Comparison of ENCODE assay signal across 10 cellular contexts in the genomic region with DNA sequence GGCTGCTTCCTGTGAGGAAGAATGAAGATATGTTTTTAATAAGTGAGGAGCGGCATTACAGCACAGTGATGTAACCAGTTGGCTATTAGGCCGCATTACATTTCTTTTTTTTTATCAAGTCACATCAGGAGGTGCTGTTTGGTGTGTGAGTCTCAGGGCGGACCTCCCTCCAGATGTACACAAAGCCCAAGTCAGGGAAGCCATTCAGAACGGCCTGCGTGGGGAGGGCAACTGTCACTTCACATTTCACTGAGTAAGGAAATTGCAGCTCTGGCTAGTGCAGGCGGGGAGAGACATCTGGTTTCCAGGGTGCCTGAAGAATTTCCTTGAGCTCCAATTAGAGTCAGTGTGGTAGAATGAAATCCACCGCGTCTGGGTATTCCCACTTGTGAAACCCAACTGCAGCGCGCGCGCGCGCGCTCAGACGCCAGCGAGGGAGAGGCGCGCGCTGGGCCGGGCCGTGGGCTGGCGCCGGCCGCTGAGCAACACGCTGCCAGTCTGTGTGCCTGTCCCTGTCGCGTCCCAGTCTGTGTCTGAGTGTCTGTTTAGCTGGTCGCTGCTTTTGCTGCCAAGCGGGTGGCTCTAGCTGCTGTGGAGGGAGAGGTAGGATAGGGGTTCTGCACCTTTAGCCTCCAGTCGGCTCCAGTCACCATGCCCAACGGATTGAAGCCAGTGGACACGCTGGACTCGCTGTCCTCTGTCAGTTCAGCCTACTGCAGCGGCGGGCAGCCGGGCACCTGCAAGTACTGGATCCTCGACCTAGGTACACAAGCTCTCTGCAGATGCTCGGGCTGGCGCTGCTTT.
DNase-seq lines count a peak whose midpoint lies in the region; ATAC-seq and TF ChIP-seq lines count a peak whose summit lies in the region.
"Had no signal": no experiment of that assay in that cellular context is flagged by ENCODE, and none has a peak within 500 bp of the region (broad histone marks: within the 10 kb centered on the region; RNA-seq: fewer than 3 reads in every experiment).

No MANE protein-coding gene starts in this region.

- no peaks in the 10 kb centered on the region for H3K27me3 Mint-ChIP-seq in natural killer cell (ENCODE audit: low read depth in 2 of 2)
- H3K27me3 Mint-ChIP-seq: activated naive CD4-positive, alpha-beta T cell treated with anti-CD3 and anti-CD28 coated beads, Interleukin-2, amount 50 U/mL, for 24 hours had no signal

- peak overlapping the region; percentile 82 for H3K4me3 ChIP-seq in adipocyte (ENCODE audit: low read length)
- H3K4me3 ChIP-seq in heart right ventricle: peak overlapping the region in 9 of 10 donors; percentile 27 to 61 (median 55)
- H3K4me3 ChIP-seq in psoas muscle: peak overlapping the region; percentile 53

- peak; percentile 86 to 95 (median 90) for ATAC-seq in heart right ventricle
- peak; percentile 87 to 97 (median 94) for ATAC-seq in psoas muscle
- no peak for ATAC-seq in natural killer cell
- ATAC-seq in HG02623 (IDR thresholded peaks at IDR 0.05; ENCODE audit: unreplicated experiment): no peak
- no peak for ATAC-seq in GM18498 (IDR thresholded peaks at IDR 0.05; ENCODE audit: unreplicated experiment)

- H3K4me1 ChIP-seq in adipocyte (ENCODE audit: control insufficient read depth, insufficient read depth, low read length): peaks cover 69% of the 10 kb centered on the region
- H3K4me1 ChIP-seq in heart right ventricle: peaks cover 4 to 43% (median 23%) of the 10 kb centered on the region in 9 donors
- H3K4me1 ChIP-seq in psoas muscle: peaks cover 17% of the 10 kb centered on the region

- H3K9ac ChIP-seq in adipocyte (ENCODE audit: low read length): peak overlapping the region; percentile 86
- H3K9ac ChIP-seq: KMS-11 had no signal

- H3K27me3 ChIP-seq in adipocyte (replicated peaks; ENCODE audit: control insufficient read depth, insufficient read depth, low read length) (no peaks in the 10 kb centered on the region), heart right ventricle (no peaks in the 10 kb centered on the region), psoas muscle (ENCODE audit: insufficient read depth in 3 of 3, low read length in 2 of 3) (no peaks in the 10 kb centered on the region)

- peaks cover 0 to 16% of the 10 kb centered on the region in 2 donors for H3K4me1 Mint-ChIP-seq in natural killer cell

- DNase-seq in EH (ENCODE audit: low read depth) (peak; percentile 98), adipocyte (ENCODE audit: low read depth) (peak; percentile 97), heart right ventricle (peak; percentile 62 to 63), psoas muscle (peak; percentile 79 to 80), natural killer cell (no peak)
- DNase-seq in activated T-cell treated with anti-CD3 and anti-CD28 coated beads, Interleukin-2, amount 50 U/mL, for 1 hour: no peak

- H3K9me3 Mint-ChIP-seq in natural killer cell: no peaks in the 10 kb centered on the region
- H3K9me3 Mint-ChIP-seq: activated naive CD4-positive, alpha-beta T cell treated with anti-CD3 and anti-CD28 coated beads, Interleukin-2, amount 50 U/mL, for 24 hours had no signal

- WGBS in heart right ventricle, 2 donors: 27 to 39% methylated on average over 40 of the region's 40 CpGs
- 21 to 31% (median 25%) methylated on average over 40 of the region's 40 CpGs for WGBS in psoas muscle, 3 donors

- H3K36me3 Mint-ChIP-seq in natural killer cell: no peaks in the 10 kb centered on the region
- H3K36me3 Mint-ChIP-seq: activated naive CD4-positive, alpha-beta T cell treated with anti-CD3 and anti-CD28 coated beads, Interleukin-2, amount 50 U/mL, for 24 hours had no signal

- H3K27ac Mint-ChIP-seq in natural killer cell: no peak overlapping the region
- H3K27ac Mint-ChIP-seq: activated naive CD4-positive, alpha-beta T cell treated with anti-CD3 and anti-CD28 coated beads, Interleukin-2, amount 50 U/mL, for 24 hours had no signal

- no peak for TF ChIP-seq CTCF in heart right ventricle (IDR thresholded peaks at IDR 0.05)
- no peak for TF ChIP-seq CTCF in psoas muscle (IDR thresholded peaks at IDR 0.05)
- no peak for TF ChIP-seq CTCF in natural killer cell (IDR thresholded peaks at IDR 0.05)

- H3K9me3 ChIP-seq in adipocyte (ENCODE audit: control insufficient read depth, low read length) (no peaks in the 10 kb centered on the region), heart right ventricle (no peaks in the 10 kb centered on the region), psoas muscle (no peaks in the 10 kb centered on the region)

- H3K36me3 ChIP-seq in adipocyte (ENCODE audit: control insufficient read depth, insufficient read depth, low read length, severe bottlenecking): peaks cover 7% of the 10 kb centered on the region
- H3K36me3 ChIP-seq in heart right ventricle: peaks cover 0 to 22% (median 0%) of the 10 kb centered on the region in 9 donors
- H3K36me3 ChIP-seq in psoas muscle (ENCODE audit: insufficient read depth in 1 of 2, low read depth in 1 of 2): peaks cover 0 to 9% of the 10 kb centered on the region in 2 donors

- H3K27ac ChIP-seq in heart right ventricle (peak overlapping the region; percentile 26 to 82 (median 68)), psoas muscle (peak overlapping the region; percentile 62)
- H3K27ac ChIP-seq: KMS-11 had no signal

- intact Hi-C loops in heart right ventricle (cut with DNase I) (loop anchor here in 1 of 10 donors (5.0 kb wide), 1 partner anchor 33 kb away; no protein-coding TSS in a partner anchor), psoas muscle (cut with DNase I) (no loop called here), natural killer cell (cut with micrococcal nuclease) (no loop called here)

- no peak overlapping the region for H3K4me3 Mint-ChIP-seq in natural killer cell
- H3K4me3 Mint-ChIP-seq: activated naive CD4-positive, alpha-beta T cell treated with anti-CD3 and anti-CD28 coated beads, Interleukin-2, amount 50 U/mL, for 24 hours had no signal

Comparison
In these comparisons a context has a peak if more than half of its experiments do, and no peak if none do; other contexts are left out.
1. DNase-seq: peak in EH (single experiment), adipocyte (single experiment), heart right ventricle (2 of 2) and psoas muscle (2 of 2); none in natural killer cell (single experiment) and activated T-cell treated with anti-CD3 and anti-CD28 coated beads, Interleukin-2, amount 50 U/mL, for 1 hour (single experiment).
2. ATAC-seq: peak in heart right ventricle (8 of 8) and psoas muscle (4 of 4); none in natural killer cell (0 of 3), HG02623 (single experiment) and GM18498 (single experiment).
3. Peak in every context shown above with its lines, with median percentiles within 50 percentile points of each other: H3K4me3 ChIP-seq.